Comparison of ENCODE assay signal across 8 cellular contexts in the genomic region with DNA sequence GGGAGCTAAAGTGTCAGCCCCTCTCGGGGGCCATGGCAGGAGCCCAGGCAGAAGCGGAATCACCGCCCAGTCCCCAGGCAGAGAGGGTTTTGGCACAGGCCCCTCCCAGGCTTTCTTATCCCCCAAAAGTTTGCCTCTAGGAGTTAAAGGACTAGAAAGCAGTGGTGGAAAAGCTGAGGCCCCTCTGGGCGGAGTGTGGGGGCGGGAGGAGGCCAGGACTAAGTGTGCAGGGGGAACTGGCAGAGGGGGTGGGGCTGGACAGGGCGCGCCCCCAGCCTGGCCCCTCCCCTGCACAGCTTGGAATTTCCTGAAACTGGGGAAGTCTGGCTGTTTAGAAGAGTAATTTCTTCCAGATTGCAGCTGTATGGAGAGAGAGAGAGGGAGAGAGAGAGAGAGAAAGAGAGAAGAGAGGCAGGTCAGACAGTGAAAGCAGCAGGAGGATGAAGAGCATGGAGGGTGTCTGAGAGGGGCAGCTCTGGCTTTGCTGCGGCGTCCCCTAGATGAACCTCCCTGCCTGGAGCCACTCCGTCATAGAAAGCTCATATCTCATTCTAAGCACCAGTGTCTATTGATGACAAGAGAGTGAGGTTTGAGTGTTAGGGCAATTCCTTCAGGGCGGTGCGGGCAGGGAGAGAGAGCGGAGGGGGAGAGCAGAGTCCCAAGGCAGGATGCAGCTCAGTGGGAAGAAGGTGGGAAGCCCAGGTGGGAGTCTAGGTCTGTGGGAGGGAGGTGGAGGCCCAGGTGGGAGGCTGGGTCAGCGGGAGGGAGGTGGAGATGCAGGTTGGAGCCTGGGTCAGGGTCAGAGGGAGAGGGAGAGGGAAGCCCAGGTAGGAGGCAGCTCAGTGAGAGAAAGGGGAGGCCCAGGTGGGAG. TPM values are rescaled to one million over a fixed set of nuclear protein-coding genes. Genes with fewer than 3 reads are reported as not detected.
A peak's percentile ranks its signal among the peaks of the same experiment; 100 is the strongest.
DNase-seq lines count a peak whose midpoint lies in the region; ATAC-seq and TF ChIP-seq lines count a peak whose summit lies in the region.

A gene with protein sequence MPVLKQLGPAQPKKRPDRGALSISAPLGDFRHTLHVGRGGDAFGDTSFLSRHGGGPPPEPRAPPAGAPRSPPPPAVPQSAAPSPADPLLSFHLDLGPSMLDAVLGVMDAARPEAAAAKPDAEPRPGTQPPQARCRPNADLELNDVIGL (minus strand): TSS at position 226 of the 871 bp plus-strand sequence. CDS start 7,749 bp downstream, outside the sequence.

- POLR2A ChIA-PET in A673 (lab: Charles Lee; ENCODE audit: low non-redundant PET), result interaction anchor here (0.6 to 1.0 kb wide), 4 partner anchors 10 to 808 kb away, joined by 3 to 12 read pairs (median 5); a partner anchor contains a TSS

- peak within 1 kb of the TSS; percentile 88 for H3K4me3 Mint-ChIP-seq in type B pancreatic cell
- no peak within 1 kb of the TSS for H3K4me3 Mint-ChIP-seq in T-helper 2 cell treated with Interferon-gamma antibody and Interleukin-4, amounts not matched to agents 5 μg/mL and 100 μg/mL, for 36 hours

- H3K9me3 Mint-ChIP-seq in type B pancreatic cell, result no peaks in the 10 kb centered on the region
- H3K9me3 Mint-ChIP-seq in T-helper 2 cell treated with Interferon-gamma antibody and Interleukin-4, amounts not matched to agents 5 μg/mL and 100 μg/mL, for 36 hours, result no peaks in the 10 kb centered on the region

- H3K4me3 ChIP-seq in A673 (ENCODE audit: low read depth, low read length, poor library complexity, severe bottlenecking), result peak within 1 kb of the TSS; percentile 64

- peaks cover 40% of the 10 kb centered on the region for H3K4me1 Mint-ChIP-seq in type B pancreatic cell (ENCODE audit: unreplicated experiment)
- H3K4me1 Mint-ChIP-seq in T-helper 2 cell treated with Interferon-gamma antibody and Interleukin-4, amounts not matched to agents 5 μg/mL and 100 μg/mL, for 36 hours (ENCODE audit: low read depth), result no peaks in the 10 kb centered on the region

- BruUV-seq in A673 (replicated peaks; lab: Mats Ljungman, UMichigan), result no TSS peak

- CTCF ChIA-PET in A673 (lab: Charles Lee), result interaction anchor here (0.6 to 0.9 kb wide), 2 partner anchors 11 to 204 kb away, joined by 3 to 4 read pairs; no protein-coding TSS in a partner anchor

- DNase-seq in A673 (ENCODE audit: low spot score), result peak; percentile 97
- DNase-seq in KBM-7, result peak; percentile 70
- DNase-seq in ecto neural progenitor cell (ENCODE audit: low spot score), result peak; percentile 61
- DNase-seq in lung microvascular endothelial cell (ENCODE audit: low read depth in 2 of 2), result peak; percentile 57 to 82
- peak; percentile 87 for DNase-seq in type B pancreatic cell (ENCODE audit: extremely low spot score, unreplicated experiment)
- no peak for DNase-seq in NCI-H82 treated with DMSO at 0.1 percent for 48 hours (lab: John Stamatoyannopoulos, UW; ENCODE audit: unreplicated experiment)
- DNase-seq in T-helper 2 cell treated with Interferon-gamma antibody and Interleukin-4, amounts not matched to agents 5 μg/mL and 100 μg/mL, for 36 hours (ENCODE audit: low spot score), result no peak

- peak within 1 kb of the TSS; percentile 96 for H3K27ac Mint-ChIP-seq in type B pancreatic cell
- H3K27ac Mint-ChIP-seq in T-helper 2 cell treated with Interferon-gamma antibody and Interleukin-4, amounts not matched to agents 5 μg/mL and 100 μg/mL, for 36 hours, result no peak within 1 kb of the TSS

- H3K9me3 ChIP-seq in A673 (ENCODE audit: low read depth, low read length, poor library complexity, severe bottlenecking), result no peaks in the 10 kb centered on the region

- no peaks in the 10 kb centered on the region for H3K36me3 ChIP-seq in A673 (ENCODE audit: insufficient read depth, low read length, poor library complexity, severe bottlenecking)

- peaks cover 32% of the 10 kb centered on the region for H3K4me1 ChIP-seq in A673 (ENCODE audit: insufficient read depth, low read length, poor library complexity, severe bottlenecking)

- peak within 1 kb of the TSS; percentile 97 for H3K27ac ChIP-seq in A673 (ENCODE audit: low read depth, low read length, poor library complexity, severe bottlenecking)

- intact Hi-C loops in A673 (cut with micrococcal nuclease; ENCODE audit: unreplicated experiment), result no loop called here

- peaks cover 30% of the 10 kb centered on the region for H3K27me3 Mint-ChIP-seq in type B pancreatic cell
- H3K27me3 Mint-ChIP-seq in T-helper 2 cell treated with Interferon-gamma antibody and Interleukin-4, amounts not matched to agents 5 μg/mL and 100 μg/mL, for 36 hours (ENCODE audit: low read depth), result peaks cover 44% of the 10 kb centered on the region

- H3K36me3 Mint-ChIP-seq in type B pancreatic cell, result peaks cover 4% of the 10 kb centered on the region
- no peaks in the 10 kb centered on the region for H3K36me3 Mint-ChIP-seq in T-helper 2 cell treated with Interferon-gamma antibody and Interleukin-4, amounts not matched to agents 5 μg/mL and 100 μg/mL, for 36 hours (ENCODE audit: low read depth)

- in situ Hi-C loops in KBM-7 (cut with MboI; ENCODE audit: low pct_unique_long_range_greater_than_20kb, low sequenced_read_pairs), result no loop called here

- ATAC-seq in HG03135 (IDR thresholded peaks at IDR 0.05; ENCODE audit: unreplicated experiment), result no peak

- no peaks in the 10 kb centered on the region for H3K27me3 ChIP-seq in A673 (replicated peaks; ENCODE audit: insufficient read depth, low read depth, low read length, poor library complexity)

- TF ChIP-seq CTCF in A673 (conservative IDR thresholded peaks at IDR 0.05; ENCODE audit: low read depth, low read length) (no peak), type B pancreatic cell (conservative IDR thresholded peaks at IDR 0.05) (no peak)

RNA-seq across cellular contexts. Expression of the gene that starts here (rescaled TPM):
- 111 and 119 TPM in 2 replicates for total RNA-seq in A673 (2021)
- 53.2 and 124 TPM in 2 replicates for total RNA-seq in lung microvascular endothelial cell
- 16.1 and 24.3 TPM in 2 replicates for total RNA-seq in type B pancreatic cell (ENCODE audit: low replicate concordance)

Comparison
In these comparisons a context has a peak if more than half of its experiments do, and no peak if none do; other contexts are left out.
1. DNase-seq: peak in A673 (single experiment), KBM-7 (single experiment), ecto neural progenitor cell (single experiment), lung microvascular endothelial cell (2 of 2) and type B pancreatic cell (single experiment); none in NCI-H82 treated with DMSO at 0.1 percent for 48 hours (single experiment) and T-helper 2 cell treated with Interferon-gamma antibody and Interleukin-4, amounts not matched to agents 5 μg/mL and 100 μg/mL, for 36 hours (single experiment).